Comparison of ENCODE assay signal across 1 cellular context in genomic region chr2:121699421-121700328, GRCh38.
A peak's percentile ranks its signal among the peaks of the same experiment; 100 is the strongest.
TF ChIP-seq lines count a peak whose summit lies in the region.

No MANE protein-coding gene starts in this region.

TF ChIP-seq in HepG2, 621 proteins besides CTCF, POLR2A, EP300 and RAD21 (continued from another document and continues in another):
- TF ChIP-seq ZNF710 (CRISPR knock-in tag; IDR thresholded peaks at IDR 0.05; ENCODE audit: borderline replicate concordance) (peak; percentile 27; the same call in 1 of the 2 replicates), CREB1 (IDR thresholded peaks at IDR 0.05) (0 out of 2 replicates have a peak, but pooled peaks have one; percentile 34), CREB1 (CRISPR knock-in tag; IDR thresholded peaks at IDR 0.05) (no peak), ZNF326 (CRISPR knock-in tag; IDR thresholded peaks at IDR 0.05; ENCODE audit: borderline replicate concordance) (no peak), ZNF34 (CRISPR knock-in tag; IDR thresholded peaks at IDR 0.05; ENCODE audit: borderline replicate concordance) (0 out of 2 replicates have a peak, but pooled peaks have one; percentile 27), UBTF (CRISPR knock-in tag; IDR thresholded peaks at IDR 0.05) (0 out of 2 replicates have a peak, but pooled peaks have one; percentile 37), ZNF256 (CRISPR knock-in tag; conservative IDR thresholded peaks at IDR 0.05) (no peak), CEBPB (IDR thresholded peaks at IDR 0.05; ENCODE audit: borderline replicate concordance, low read depth, low read length) (peak; percentile 11; the same call in 1 of the 2 replicates), IKZF5 (CRISPR knock-in tag; IDR thresholded peaks at IDR 0.05) (0 out of 2 replicates have a peak, but pooled peaks have one; percentile 22), ZHX2 (IDR thresholded peaks at IDR 0.05; ENCODE audit: low read depth) (0 out of 2 replicates have a peak, but pooled peaks have one; percentile 64), ZHX2 (CRISPR knock-in tag; IDR thresholded peaks at IDR 0.05; ENCODE audit: borderline replicate concordance) (no peak), JUND (CRISPR knock-in tag; IDR thresholded peaks at IDR 0.05) (no peak), MYC (CRISPR knock-in tag; IDR thresholded peaks at IDR 0.05; ENCODE audit: borderline replicate concordance) (peak; percentile 41; the same call in 1 of the 2 replicates), ZNF280B (CRISPR knock-in tag; IDR thresholded peaks at IDR 0.05; ENCODE audit: borderline replicate concordance) (0 out of 2 replicates have a peak, but pooled peaks have one; percentile 61), TFAP4 (IDR thresholded peaks at IDR 0.05; ENCODE audit: borderline replicate concordance, low read depth) (peak; percentile 59; the same call in 1 of the 2 replicates), NFAT5 (CRISPR knock-in tag; IDR thresholded peaks at IDR 0.05) (0 out of 2 replicates have a peak, but pooled peaks have one; percentile 12), ZBTB38 (CRISPR knock-in tag; IDR thresholded peaks at IDR 0.05) (peak; percentile 60; the same call in 1 of the 2 replicates), FLYWCH1 (CRISPR knock-in tag; IDR thresholded peaks at IDR 0.05) (0 out of 2 replicates have a peak, but pooled peaks have one; percentile 46), ZFX (CRISPR knock-in tag; IDR thresholded peaks at IDR 0.05; ENCODE audit: low read depth) (peak; percentile 36; the same call in 1 of the 2 replicates), ETV5 (CRISPR knock-in tag; IDR thresholded peaks at IDR 0.05; ENCODE audit: borderline replicate concordance) (peak; percentile 36; the same call in 1 of the 2 replicates), ZNF446 (CRISPR knock-in tag; IDR thresholded peaks at IDR 0.05) (0 out of 2 replicates have a peak, but pooled peaks have one; percentile 52), GZF1 (CRISPR knock-in tag; IDR thresholded peaks at IDR 0.05) (no peak), ZNF501 (CRISPR knock-in tag; IDR thresholded peaks at IDR 0.05) (peak; percentile 64; the same call in 1 of the 2 replicates), KDM5B (CRISPR knock-in tag; IDR thresholded peaks at IDR 0.05; ENCODE audit: borderline replicate concordance) (peak; percentile 18; the same call in 1 of the 2 replicates)
